Comparison of ENCODE assay signal across 9 cellular contexts in the genomic region with DNA sequence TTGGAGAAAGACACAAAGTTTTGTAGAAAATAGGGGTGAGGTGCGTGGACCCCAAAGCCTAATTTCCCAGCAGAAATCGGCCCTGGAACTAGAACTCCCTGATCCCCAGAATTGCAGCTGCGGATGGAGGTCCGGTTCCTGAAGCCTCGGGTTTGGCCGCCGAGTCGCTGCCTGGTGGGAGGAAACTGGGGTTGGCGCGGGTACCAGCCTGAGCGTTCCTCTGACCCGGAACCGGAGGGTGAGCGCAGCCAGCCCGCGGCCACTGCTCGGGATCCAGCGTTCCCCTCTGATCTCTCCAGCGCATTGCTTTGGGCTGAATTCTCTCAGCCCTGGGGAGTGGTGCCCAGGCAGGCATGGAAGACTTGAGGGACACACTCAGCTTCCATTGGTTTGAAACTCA. TPM values are rescaled to one million over a fixed set of nuclear protein-coding genes. Genes with fewer than 3 reads are reported as not detected.
DNase-seq lines count a peak whose midpoint lies in the region; TF ChIP-seq lines count a peak whose summit lies in the region.
"Had no signal": no experiment of that assay in that cellular context is flagged by ENCODE, and none has a peak within 500 bp of the region (broad histone marks: within the 10 kb centered on the region; RNA-seq: fewer than 3 reads in every experiment).

No MANE protein-coding gene starts in this region.

- peaks cover 19% of the 10 kb centered on the region for H3K27me3 ChIP-seq in endodermal cell (ENCODE audit: control insufficient read depth, insufficient read depth, low read length, poor library complexity, severe bottlenecking)

- H3K27ac ChIP-seq in endodermal cell (ENCODE audit: low read depth, low read length) = no peak overlapping the region

- TF ChIP-seq CTCF in endodermal cell (conservative IDR thresholded peaks at IDR 0.05) (no peak), nephron (IDR thresholded peaks at IDR 0.05; ENCODE audit: unreplicated experiment in 3 of 3) (no peak)

- H3K9me3 ChIP-seq in endodermal cell (ENCODE audit: control insufficient read depth, low read length) = no peaks in the 10 kb centered on the region

- H3K27me3 Mint-ChIP-seq in endodermal cell (ENCODE audit: insufficient read depth) (peaks cover 55% of the 10 kb centered on the region), nephron (ENCODE audit: low read depth) (peaks cover 33% of the 10 kb centered on the region)

- H3K9ac ChIP-seq in endodermal cell (ENCODE audit: extremely low read depth, low read length, poor library complexity, severe bottlenecking) = no peak overlapping the region

- no peaks in the 10 kb centered on the region for H3K36me3 ChIP-seq in endodermal cell (ENCODE audit: control insufficient read depth, insufficient read depth, low read length)

- H3K9me3 Mint-ChIP-seq in endodermal cell = no peaks in the 10 kb centered on the region
- H3K9me3 Mint-ChIP-seq in nephron = peaks cover 2% of the 10 kb centered on the region

- peaks cover 8% of the 10 kb centered on the region for H3K4me1 Mint-ChIP-seq in endodermal cell
- H3K4me1 Mint-ChIP-seq in nephron = peaks cover 31% of the 10 kb centered on the region

- peak; percentile 19 for DNase-seq in AG08396 (ENCODE audit: low spot score)
- peak; percentile 59 for DNase-seq in NCI-H69 (lab: John Stamatoyannopoulos, UW)
- peak; percentile 80 for DNase-seq in endodermal cell
- no peak for DNase-seq in medulla oblongata (ENCODE audit: extremely low spot score)
- DNase-seq in activated effector memory CD4-positive, alpha-beta T cell treated with anti-CD3 and anti-CD28 coated beads, Interleukin-2, amount 50 U/mL, for 16 hours = no peak
- no peak for DNase-seq in SW480 (ENCODE audit: low spot score)
- DNase-seq in A172 (ENCODE audit: low spot score) = no peak
- DNase-seq: MM.1S had no signal

- 0 to 5% methylated on average over 14 to 19 of the region's 19 CpGs for WGBS in endodermal cell (ENCODE audit: insufficient coverage in 1 of 2, insufficient read length in 1 of 2), 2 experiments

- H3K4me1 ChIP-seq in endodermal cell (ENCODE audit: control insufficient read depth, insufficient read depth, low read length) = no peaks in the 10 kb centered on the region

- H3K27ac Mint-ChIP-seq in endodermal cell = no peak overlapping the region
- H3K27ac Mint-ChIP-seq in nephron = peak overlapping the region in 1 of 3 experiments; percentile 41

- peak overlapping the region; percentile 92 for H3K4me3 ChIP-seq in endodermal cell (ENCODE audit: low read length)

- H3K36me3 Mint-ChIP-seq in endodermal cell (ENCODE audit: low read depth) (peaks cover 13% of the 10 kb centered on the region), nephron (ENCODE audit: low read depth) (peaks cover 4% of the 10 kb centered on the region)

- H3K4me3 Mint-ChIP-seq in endodermal cell (peak overlapping the region; percentile 88), nephron (peak overlapping the region; percentile 93 to 97 (median 95))

RNA-seq across cellular contexts. Expression of gene ST6GALNAC5, which starts 1.6 kb away (rescaled TPM):
- 1 to 10 TPM; 9.1 to 9.4 TPM for total RNA-seq in endodermal cell
- polyA plus RNA-seq in endodermal cell (2013, experiment 1 of 2) = 14.6 TPM
- 12.7 TPM for polyA plus RNA-seq in endodermal cell (2013, experiment 2 of 2)
- 0.60 and 1.2 TPM in 2 replicates for total RNA-seq in A172 (2014; rRNA removed; shearing (Covaris generic))

Comparison
In these comparisons a context has a peak if more than half of its experiments do, and no peak if none do; other contexts are left out.
1. DNase-seq: peak in AG08396 (single experiment), NCI-H69 (single experiment) and endodermal cell (single experiment); none in medulla oblongata (single experiment), activated effector memory CD4-positive, alpha-beta T cell treated with anti-CD3 and anti-CD28 coated beads, Interleukin-2, amount 50 U/mL, for 16 hours (single experiment), SW480 (single experiment) and A172 (single experiment).